Comparison of ENCODE assay signal across 9 cellular contexts in genomic region chr5:88683506-88684135, GRCh38.
A peak's percentile ranks its signal among the peaks of the same experiment; 100 is the strongest.
DNase-seq lines count a peak whose midpoint lies in the region; ATAC-seq, FAIRE-seq and TF ChIP-seq lines count a peak whose summit lies in the region.
"Had no signal": no experiment of that assay in that cellular context is flagged by ENCODE, and none has a peak within 500 bp of the region (broad histone marks: within the 10 kb centered on the region; RNA-seq: fewer than 3 reads in every experiment).

No MANE protein-coding gene starts in this region.

- H3K4me3 ChIP-seq in MG63: peak overlapping the region; percentile 32

- H3K36me3 Mint-ChIP-seq in nephron progenitor cell (ENCODE audit: low read depth) (no peaks in the 10 kb centered on the region), chondrocyte (ENCODE audit: low read depth) (peaks cover 4% of the 10 kb centered on the region)

- DNase-seq in D721Med (ENCODE audit: insufficient read length, low spot score) (no peak), MG63 (peak; percentile 60), UCSD-AML1 (lab: John Stamatoyannopoulos, UW; ENCODE audit: unreplicated experiment) (peak; percentile 9), nephron progenitor cell (peak; percentile 49), AG20443 (ENCODE audit: low spot score) (no peak), GM10266 (ENCODE audit: extremely low spot score) (no peak), chondrocyte (ENCODE audit: low spot score) (no peak)

- H3K27me3 Mint-ChIP-seq in nephron progenitor cell (ENCODE audit: low read depth, poor library complexity) (peaks cover 100% of the 10 kb centered on the region), chondrocyte (ENCODE audit: low read depth) (peaks cover 88% of the 10 kb centered on the region)

- H3K27me3 ChIP-seq in MG63: peaks cover 43% of the 10 kb centered on the region

- TF ChIP-seq CTCF in D721Med (IDR thresholded peaks at IDR 0.05; ENCODE audit: insufficient read depth, missing control alignments) (peak; percentile 31), nephron progenitor cell (IDR thresholded peaks at IDR 0.05) (peak; percentile 7), GM10266 (IDR thresholded peaks at IDR 0.05; ENCODE audit: control insufficient read depth, insufficient read depth, low read depth, missing control alignments) (no peak), chondrocyte (IDR thresholded peaks at IDR 0.05) (no peak)

- no peak for FAIRE-seq in D721Med (lab: Jason Lieb, UNC)
- FAIRE-seq: bronchial epithelial cell had no signal

- H3K4me1 Mint-ChIP-seq in nephron progenitor cell (peaks cover 15% of the 10 kb centered on the region), chondrocyte (ENCODE audit: low read depth) (peaks cover 8% of the 10 kb centered on the region)

- peak overlapping the region; percentile 59 for H3K4me3 Mint-ChIP-seq in nephron progenitor cell
- H3K4me3 Mint-ChIP-seq in chondrocyte (ENCODE audit: unreplicated experiment): no peak overlapping the region

- no peaks in the 10 kb centered on the region for H3K36me3 ChIP-seq in MG63

- ATAC-seq in GM19467 (IDR thresholded peaks at IDR 0.05; ENCODE audit: unreplicated experiment): peak; percentile 47

- no peaks in the 10 kb centered on the region for H3K9me3 ChIP-seq in MG63

- H3K27ac Mint-ChIP-seq in nephron progenitor cell (no peak overlapping the region), chondrocyte (ENCODE audit: unreplicated experiment) (no peak overlapping the region)

- H3K9me3 Mint-ChIP-seq in nephron progenitor cell (no peaks in the 10 kb centered on the region), chondrocyte (ENCODE audit: low read depth) (no peaks in the 10 kb centered on the region)

Comparison
In these comparisons a context has a peak if more than half of its experiments do, and no peak if none do; other contexts are left out.
1. DNase-seq: peak in MG63 (single experiment), UCSD-AML1 (single experiment) and nephron progenitor cell (single experiment); none in D721Med (single experiment), AG20443 (single experiment), GM10266 (single experiment) and chondrocyte (single experiment).
2. CTCF ChIP-seq: peak in D721Med (single experiment) and nephron progenitor cell (single experiment); none in GM10266 (single experiment) and chondrocyte (single experiment).